18 cellular contexts compared by ENCODE assay signal in genomic region chr10:69037489-69037888, GRCh38. TPM values are rescaled to one million over a fixed set of nuclear protein-coding genes. Genes with fewer than 3 reads are reported as not detected.
DNase-seq lines count a peak whose midpoint lies in the region; ATAC-seq and TF ChIP-seq lines count a peak whose summit lies in the region.
"Had no signal": no experiment of that assay in that cellular context is flagged by ENCODE, and none has a peak within 500 bp of the region (broad histone marks: within the 10 kb centered on the region; RNA-seq: fewer than 3 reads in every experiment).

No MANE protein-coding gene starts in this region.

- TF ChIP-seq CTCF in CD14-positive monocyte (IDR thresholded peaks at IDR 0.05) (no peak), chondrocyte (IDR thresholded peaks at IDR 0.05) (no peak), glutamatergic neuron (IDR thresholded peaks at IDR 0.05; ENCODE audit: partially characterized antibody, unreplicated experiment) (no peak)
- TF ChIP-seq CTCF in activated CD8-positive, alpha-beta T cell treated with anti-CD3 and anti-CD28 coated beads for 36 hours (IDR thresholded peaks at IDR 0.05), result no peak

- H3K36me3 Mint-ChIP-seq in CD14-positive monocyte (no peaks in the 10 kb centered on the region), chondrocyte (ENCODE audit: low read depth) (no peaks in the 10 kb centered on the region), glutamatergic neuron (ENCODE audit: unreplicated experiment) (no peaks in the 10 kb centered on the region)
- H3K36me3 Mint-ChIP-seq in activated CD8-positive, alpha-beta T cell treated with anti-CD3 and anti-CD28 coated beads for 36 hours (ENCODE audit: low read depth), result no peaks in the 10 kb centered on the region
- H3K36me3 Mint-ChIP-seq: CD8-positive, alpha-beta T cell had no signal

- no peak for ATAC-seq in activated CD8-positive, alpha-beta T cell treated with anti-CD3 and anti-CD28 coated beads for 36 hours
- ATAC-seq: CD8-positive, alpha-beta T cell had no signal

- POLR2A ChIA-PET in activated CD8-positive, alpha-beta T cell treated with anti-CD3 and anti-CD28 coated beads for 36 hours (lab: Charles Lee), result interaction anchor here (1.0 kb wide), 2 partner anchors 48 to 55 kb away, joined by 4 read pairs; no protein-coding TSS in a partner anchor

- peak overlapping the region in 5 of 7 donors; percentile 13 to 77 (median 46) for H3K27ac Mint-ChIP-seq in CD14-positive monocyte
- no peak overlapping the region for H3K27ac Mint-ChIP-seq in chondrocyte (ENCODE audit: unreplicated experiment)
- H3K27ac Mint-ChIP-seq in glutamatergic neuron (ENCODE audit: unreplicated experiment), result no peak overlapping the region
- no peak overlapping the region for H3K27ac Mint-ChIP-seq in activated CD8-positive, alpha-beta T cell treated with anti-CD3 and anti-CD28 coated beads for 36 hours
- H3K27ac Mint-ChIP-seq: CD4-positive, alpha-beta T cell; CD8-positive, alpha-beta T cell had no signal

- peaks cover 0 to 2% (median 0%) of the 10 kb centered on the region in 7 donors for H3K9me3 Mint-ChIP-seq in CD14-positive monocyte
- H3K9me3 Mint-ChIP-seq in chondrocyte (ENCODE audit: low read depth), result no peaks in the 10 kb centered on the region
- no peaks in the 10 kb centered on the region for H3K9me3 Mint-ChIP-seq in glutamatergic neuron (ENCODE audit: unreplicated experiment)
- H3K9me3 Mint-ChIP-seq in activated CD8-positive, alpha-beta T cell treated with anti-CD3 and anti-CD28 coated beads for 36 hours, result no peaks in the 10 kb centered on the region
- H3K9me3 Mint-ChIP-seq: CD4-positive, alpha-beta T cell; CD8-positive, alpha-beta T cell had no signal

- no peak overlapping the region for H3K4me3 Mint-ChIP-seq in CD14-positive monocyte
- no peak overlapping the region for H3K4me3 Mint-ChIP-seq in chondrocyte (ENCODE audit: unreplicated experiment)
- H3K4me3 Mint-ChIP-seq in glutamatergic neuron (ENCODE audit: unreplicated experiment), result peak overlapping the region; percentile 38
- no peak overlapping the region for H3K4me3 Mint-ChIP-seq in activated CD8-positive, alpha-beta T cell treated with anti-CD3 and anti-CD28 coated beads for 36 hours
- H3K4me3 Mint-ChIP-seq: CD4-positive, alpha-beta T cell; CD8-positive, alpha-beta T cell had no signal

- intact Hi-C loops in CD14-positive monocyte (cut with micrococcal nuclease) (no loop called here), posterior vena cava (cut with DNase I) (no loop called here)
- intact Hi-C loops in activated CD8-positive, alpha-beta T cell treated with anti-CD3 and anti-CD28 coated beads for 36 hours (cut with micrococcal nuclease), result no loop called here

- CTCF ChIA-PET in activated CD8-positive, alpha-beta T cell treated with anti-CD3 and anti-CD28 coated beads for 36 hours (lab: Charles Lee), result interaction anchor here (0.8 to 1.2 kb wide), 2 partner anchors 32 to 76 kb away, joined by 3 read pairs; no protein-coding TSS in a partner anchor

- DNase-seq in CD14-positive monocyte (ENCODE audit: low spot score), result no peak
- peak; percentile 34 for DNase-seq in chondrocyte (ENCODE audit: low spot score)
- DNase-seq in glutamatergic neuron, result no peak
- peak; percentile 30 for DNase-seq in posterior vena cava (ENCODE audit: low spot score)
- no peak for DNase-seq in NCI-H1092 (lab: John Stamatoyannopoulos, UW)
- no peak for DNase-seq in NCI-H187 (lab: John Stamatoyannopoulos, UW)
- no peak for DNase-seq in activated CD8-positive, alpha-beta T cell treated with anti-CD3 and anti-CD28 coated beads for 36 hours
- no peak for DNase-seq in KG1 (lab: John Stamatoyannopoulos, UW)
- DNase-seq: 8988T; ACHN; BE2C; C1 segment of cervical spinal cord; Caco-2; Calu3; CD4-positive, alpha-beta T cell; CD8-positive, alpha-beta T cell; DMS79 treated with DMSO at 0.1 percent for 48 hours; GF-D8 had no signal

- peaks cover 2 to 3% (median 2%) of the 10 kb centered on the region in 3 donors for H3K27me3 Mint-ChIP-seq in CD14-positive monocyte (ENCODE audit: low read depth in 3 of 3)
- peaks cover 2% of the 10 kb centered on the region for H3K27me3 Mint-ChIP-seq in chondrocyte (ENCODE audit: low read depth)
- no peaks in the 10 kb centered on the region for H3K27me3 Mint-ChIP-seq in glutamatergic neuron (ENCODE audit: unreplicated experiment)
- no peaks in the 10 kb centered on the region for H3K27me3 Mint-ChIP-seq in activated CD8-positive, alpha-beta T cell treated with anti-CD3 and anti-CD28 coated beads for 36 hours
- H3K27me3 Mint-ChIP-seq: CD4-positive, alpha-beta T cell had no signal

- H3K4me1 Mint-ChIP-seq in CD14-positive monocyte (peaks cover 23% of the 10 kb centered on the region), chondrocyte (ENCODE audit: low read depth) (no peaks in the 10 kb centered on the region), glutamatergic neuron (ENCODE audit: low read depth, unreplicated experiment) (no peaks in the 10 kb centered on the region)
- no peaks in the 10 kb centered on the region for H3K4me1 Mint-ChIP-seq in activated CD8-positive, alpha-beta T cell treated with anti-CD3 and anti-CD28 coated beads for 36 hours (ENCODE audit: low read depth)

RNA-seq across cellular contexts. Expression of gene KIFBP, which starts 48.9 kb away (rescaled TPM):
- polyA plus RNA-seq in CD14-positive monocyte, result 1 to 10 TPM in 1 of 2 donors, under 1 TPM in 1; 0.52 to 1.4 TPM
- total RNA-seq in chondrocyte (40.0 to 43.3 TPM (median 43.2 TPM) in 3 replicates), glutamatergic neuron (ENCODE audit: unreplicated experiment) (45.3 TPM), posterior vena cava (10 to 100 TPM; 23.8 to 26.3 TPM)
- 10 to 100 TPM in 1 of 2 experiments, 1 to 10 TPM in 1; 9.7 to 10.9 TPM for total RNA-seq in activated CD8-positive, alpha-beta T cell treated with anti-CD3 and anti-CD28 coated beads for 36 hours

RNA-seq across cellular contexts. Expression of gene SRGN, which starts 50.4 kb away (rescaled TPM):
- polyA plus RNA-seq in CD14-positive monocyte, result 1,000 to 10,000 TPM; 1,724 to 1,859 TPM
- total RNA-seq in chondrocyte, result 10.3 to 16.1 TPM (median 16.0 TPM) in 3 replicates
- not detected for total RNA-seq in glutamatergic neuron (ENCODE audit: unreplicated experiment)
- total RNA-seq in posterior vena cava, result 100 to 1,000 TPM; 138 to 144 TPM
- 100 to 1,000 TPM; 279 to 292 TPM for total RNA-seq in activated CD8-positive, alpha-beta T cell treated with anti-CD3 and anti-CD28 coated beads for 36 hours
- total RNA-seq: Caco-2, Calu3 had no signal

Comparison
In these comparisons a context has a peak if more than half of its experiments do, and no peak if none do; other contexts are left out.
1. DNase-seq: peak in chondrocyte (single experiment) and posterior vena cava (single experiment); none in CD14-positive monocyte (single experiment), glutamatergic neuron (single experiment), NCI-H1092 (single experiment), NCI-H187 (0 of 2), activated CD8-positive, alpha-beta T cell treated with anti-CD3 and anti-CD28 coated beads for 36 hours (single experiment) and KG1 (single experiment).
2. H3K27ac Mint-ChIP-seq: peak in CD14-positive monocyte (5 of 7); none in chondrocyte (single experiment), glutamatergic neuron (single experiment) and activated CD8-positive, alpha-beta T cell treated with anti-CD3 and anti-CD28 coated beads for 36 hours (single experiment).
3. RNA of gene SRGN, which starts 50.4 kb away (total RNA-seq): 279 to 292 TPM in activated CD8-positive, alpha-beta T cell treated with anti-CD3 and anti-CD28 coated beads for 36 hours, 138 to 144 TPM in posterior vena cava and 10.3 to 16.1 TPM in chondrocyte; not detected in glutamatergic neuron (single experiment); every median in the first group is over 10 times any median in the second.